8 cellular contexts compared by ENCODE assay signal in genomic region chrX:47560831-47561652, GRCh38. TPM values are rescaled to one million over a fixed set of nuclear protein-coding genes. Genes with fewer than 3 reads are reported as not detected.
DNase-seq lines count a peak whose midpoint lies in the region; ATAC-seq, FAIRE-seq and TF ChIP-seq lines count a peak whose summit lies in the region.

Gene ARAF (plus strand): TSS chrX:47561205. CDS start chrX:47562968, 1,763 bp downstream.

- peak within 1 kb of the TSS; percentile 90 for H3K4me3 ChIP-seq in GM12865 (ENCODE audit: low read depth, low read length)
- H3K4me3 ChIP-seq in pancreas, result peak within 1 kb of the TSS; percentile 37 to 60 (median 55)
- peak within 1 kb of the TSS; percentile 62 to 70 for H3K4me3 ChIP-seq in tibial artery

- 0 to 29% methylated on average over 61 of the region's 61 CpGs for WGBS in pancreas, 2 donors

- intact Hi-C loops in Right ventricle myocardium inferior (cut with DNase I) (loop anchor here (5.0 kb wide), 1 partner anchor 86 kb away; no protein-coding TSS in a partner anchor), pancreas (cut with DNase I) (no loop called here), tibial artery (cut with DNase I; ENCODE audit: low total_unique reads) (no loop called here)

- peak within 1 kb of the TSS; percentile 91 for H3K4me3 Mint-ChIP-seq in activated naive CD8-positive, alpha-beta T cell treated with anti-CD3 and anti-CD28 coated beads, Interleukin-2, amount 50 U/mL, for 24 hours

- H3K36me3 Mint-ChIP-seq in activated naive CD8-positive, alpha-beta T cell treated with anti-CD3 and anti-CD28 coated beads, Interleukin-2, amount 50 U/mL, for 24 hours (ENCODE audit: low read depth), result peaks cover 12% of the 10 kb centered on the region

- H3K9me3 ChIP-seq in pancreas, result no peaks in the 10 kb centered on the region
- H3K9me3 ChIP-seq in tibial artery, result no peaks in the 10 kb centered on the region

- peaks cover 0 to 3% (median 0%) of the 10 kb centered on the region in 4 donors for H3K27me3 ChIP-seq in pancreas
- H3K27me3 ChIP-seq in tibial artery, result no peaks in the 10 kb centered on the region

- peaks cover 46% of the 10 kb centered on the region for H3K4me1 Mint-ChIP-seq in activated naive CD8-positive, alpha-beta T cell treated with anti-CD3 and anti-CD28 coated beads, Interleukin-2, amount 50 U/mL, for 24 hours

- FAIRE-seq in pancreas (lab: Jason Lieb, UNC), result peak; percentile 89

- H3K27ac Mint-ChIP-seq in activated naive CD8-positive, alpha-beta T cell treated with anti-CD3 and anti-CD28 coated beads, Interleukin-2, amount 50 U/mL, for 24 hours, result peak within 1 kb of the TSS; percentile 95

- ATAC-seq in HG02763 (IDR thresholded peaks at IDR 0.05; ENCODE audit: unreplicated experiment) (peak; percentile 80), Right ventricle myocardium inferior (peak; percentile 96), pancreas (peak; percentile 89 to 94 (median 90))
- peak; percentile 88 for ATAC-seq in activated naive CD8-positive, alpha-beta T cell treated with anti-CD3 and anti-CD28 coated beads, Interleukin-2, amount 50 U/mL, for 24 hours

- H3K4me1 ChIP-seq in pancreas (peaks cover 0 to 3% (median 0%) of the 10 kb centered on the region in 3 donors), tibial artery (peaks cover 0 to 16% (median 13%) of the 10 kb centered on the region in 4 donors)

- H3K27me3 Mint-ChIP-seq in activated naive CD8-positive, alpha-beta T cell treated with anti-CD3 and anti-CD28 coated beads, Interleukin-2, amount 50 U/mL, for 24 hours, result no peaks in the 10 kb centered on the region

- DNase-seq in GM12865 (ENCODE audit: low read depth) (peak; percentile 99), NCI-H1417 treated with DMSO at 0.1 percent for 48 hours (lab: John Stamatoyannopoulos, UW) (peak; percentile 90), SW480 (ENCODE audit: low spot score) (peak; percentile 97), Right ventricle myocardium inferior (ENCODE audit: missing footprints) (peak; percentile 96), pancreas (peak; percentile 89 to 98 (median 98)), tibial artery (peak; percentile 97 to 99)
- peak; percentile 91 for DNase-seq in activated naive CD8-positive, alpha-beta T cell treated with anti-CD3 and anti-CD28 coated beads, Interleukin-2, amount 50 U/mL, for 24 hours

- H3K36me3 ChIP-seq in pancreas (peaks cover 0 to 1% (median 0%) of the 10 kb centered on the region in 3 donors), tibial artery (peaks cover 9 to 26% (median 25%) of the 10 kb centered on the region in 3 donors)

- no peaks in the 10 kb centered on the region for H3K9me3 Mint-ChIP-seq in activated naive CD8-positive, alpha-beta T cell treated with anti-CD3 and anti-CD28 coated beads, Interleukin-2, amount 50 U/mL, for 24 hours

- TF ChIP-seq CTCF in GM12865 (IDR thresholded peaks at IDR 0.05; ENCODE audit: insufficient read depth, low read depth, low read length, missing control alignments) (no peak), pancreas (IDR thresholded peaks at IDR 0.05) (no peak), tibial artery (IDR thresholded peaks at IDR 0.05) (no peak)

- H3K27ac ChIP-seq in pancreas (peak within 1 kb of the TSS; percentile 80 to 96 (median 92)), tibial artery (peak within 1 kb of the TSS; percentile 91)

RNA-seq across cellular contexts. Expression of gene ARAF, which starts in this region (rescaled TPM):
- total RNA-seq in Right ventricle myocardium inferior (76.5 TPM), pancreas (10 to 100 TPM; 32.9 to 52.0 (median 40.5) TPM)
- polyA plus RNA-seq in pancreas, result 10 to 100 TPM; 61.5 to 78.7 TPM

Comparison
In these comparisons a context has a peak if more than half of its experiments do, and no peak if none do; other contexts are left out.
1. Peak in every context shown above with its lines: DNase-seq, ATAC-seq, H3K4me3 ChIP-seq and H3K27ac ChIP-seq.